In the genomic region with DNA sequence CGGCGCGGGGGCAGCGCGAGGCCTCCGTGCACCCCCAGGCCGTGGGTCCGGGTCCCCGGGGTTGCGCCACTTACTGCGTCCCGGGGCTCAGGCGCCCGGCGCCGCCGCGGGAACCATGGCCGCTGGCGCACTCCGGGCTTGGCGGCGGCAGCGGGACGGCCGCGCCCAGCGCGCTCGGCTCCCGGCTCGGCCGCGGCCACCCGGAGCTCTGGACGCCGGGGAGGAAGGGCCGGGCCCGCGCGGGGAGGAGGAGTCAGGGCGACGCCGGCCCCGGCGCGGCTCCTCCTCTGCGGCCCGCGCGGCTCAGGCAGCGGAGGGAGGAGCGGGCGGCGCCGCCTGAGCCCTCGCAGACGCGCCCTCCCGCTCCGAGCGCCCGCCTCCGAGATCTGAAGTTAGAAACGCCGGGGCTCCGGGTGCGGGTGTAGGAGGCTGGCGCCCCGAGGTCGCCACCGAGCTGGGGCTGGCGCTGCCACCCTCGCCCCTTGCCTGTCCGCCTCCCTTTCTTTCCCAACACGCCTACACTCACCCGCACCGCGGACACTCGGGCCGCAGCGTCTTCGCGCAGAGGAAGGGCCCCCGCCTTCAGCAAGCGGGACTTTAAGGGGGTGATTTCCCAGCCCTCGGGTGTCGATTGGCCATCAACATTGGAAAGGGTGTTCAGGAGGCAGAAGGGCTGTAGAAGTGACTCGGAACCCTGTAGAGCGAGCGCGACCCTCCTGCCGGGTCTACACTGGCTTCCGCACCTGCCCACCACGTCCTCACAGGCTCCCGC, we compare ENCODE assay signal across 8 cellular contexts. TPM values are rescaled to one million over a fixed set of nuclear protein-coding genes. Genes with fewer than 3 reads are reported as not detected.
A peak's percentile ranks its signal among the peaks of the same experiment; 100 is the strongest.
DNase-seq lines count a peak whose midpoint lies in the region; ATAC-seq and TF ChIP-seq lines count a peak whose summit lies in the region.

A gene with protein sequence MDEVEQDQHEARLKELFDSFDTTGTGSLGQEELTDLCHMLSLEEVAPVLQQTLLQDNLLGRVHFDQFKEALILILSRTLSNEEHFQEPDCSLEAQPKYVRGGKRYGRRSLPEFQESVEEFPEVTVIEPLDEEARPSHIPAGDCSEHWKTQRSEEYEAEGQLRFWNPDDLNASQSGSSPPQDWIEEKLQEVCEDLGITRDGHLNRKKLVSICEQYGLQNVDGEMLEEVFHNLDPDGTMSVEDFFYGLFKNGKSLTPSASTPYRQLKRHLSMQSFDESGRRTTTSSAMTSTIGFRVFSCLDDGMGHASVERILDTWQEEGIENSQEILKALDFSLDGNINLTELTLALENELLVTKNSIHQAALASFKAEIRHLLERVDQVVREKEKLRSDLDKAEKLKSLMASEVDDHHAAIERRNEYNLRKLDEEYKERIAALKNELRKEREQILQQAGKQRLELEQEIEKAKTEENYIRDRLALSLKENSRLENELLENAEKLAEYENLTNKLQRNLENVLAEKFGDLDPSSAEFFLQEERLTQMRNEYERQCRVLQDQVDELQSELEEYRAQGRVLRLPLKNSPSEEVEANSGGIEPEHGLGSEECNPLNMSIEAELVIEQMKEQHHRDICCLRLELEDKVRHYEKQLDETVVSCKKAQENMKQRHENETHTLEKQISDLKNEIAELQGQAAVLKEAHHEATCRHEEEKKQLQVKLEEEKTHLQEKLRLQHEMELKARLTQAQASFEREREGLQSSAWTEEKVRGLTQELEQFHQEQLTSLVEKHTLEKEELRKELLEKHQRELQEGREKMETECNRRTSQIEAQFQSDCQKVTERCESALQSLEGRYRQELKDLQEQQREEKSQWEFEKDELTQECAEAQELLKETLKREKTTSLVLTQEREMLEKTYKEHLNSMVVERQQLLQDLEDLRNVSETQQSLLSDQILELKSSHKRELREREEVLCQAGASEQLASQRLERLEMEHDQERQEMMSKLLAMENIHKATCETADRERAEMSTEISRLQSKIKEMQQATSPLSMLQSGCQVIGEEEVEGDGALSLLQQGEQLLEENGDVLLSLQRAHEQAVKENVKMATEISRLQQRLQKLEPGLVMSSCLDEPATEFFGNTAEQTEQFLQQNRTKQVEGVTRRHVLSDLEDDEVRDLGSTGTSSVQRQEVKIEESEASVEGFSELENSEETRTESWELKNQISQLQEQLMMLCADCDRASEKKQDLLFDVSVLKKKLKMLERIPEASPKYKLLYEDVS (N-terminal part only) (minus strand): TSS at position 231 of the 772 bp plus-strand sequence. CDS start 9,106 bp downstream, outside the sequence.

- H3K9me3 ChIP-seq in BLaER1: no peaks in the 10 kb centered on the region
- no peaks in the 10 kb centered on the region for H3K9me3 ChIP-seq in effector memory CD4-positive, alpha-beta T cell (ENCODE audit: control insufficient read depth, low read length)

- peak within 1 kb of the TSS; percentile 88 for H3K9ac ChIP-seq in BLaER1

- peak; percentile 84 for ATAC-seq in HG03432 (IDR thresholded peaks at IDR 0.05; ENCODE audit: unreplicated experiment)
- ATAC-seq in activated CD8-positive, alpha-beta T cell treated with anti-CD3 and anti-CD28 coated beads for 36 hours: peak; percentile 86
- peak; percentile 70 for ATAC-seq in memory B cell (ENCODE audit: low read depth)

- H3K4me1 Mint-ChIP-seq in activated CD8-positive, alpha-beta T cell treated with anti-CD3 and anti-CD28 coated beads for 36 hours (ENCODE audit: low read depth): peaks cover 54% of the 10 kb centered on the region
- peaks cover 54% of the 10 kb centered on the region for H3K4me1 Mint-ChIP-seq in memory B cell

- H3K27me3 Mint-ChIP-seq in activated CD8-positive, alpha-beta T cell treated with anti-CD3 and anti-CD28 coated beads for 36 hours: no peaks in the 10 kb centered on the region
- no peaks in the 10 kb centered on the region for H3K27me3 Mint-ChIP-seq in memory B cell

- peaks cover 12% of the 10 kb centered on the region; the same call in 1 of the 2 replicates for H3K36me3 ChIP-seq in BLaER1
- H3K36me3 ChIP-seq in effector memory CD4-positive, alpha-beta T cell (ENCODE audit: control insufficient read depth, insufficient read depth, low read length): no peaks in the 10 kb centered on the region

- no peaks in the 10 kb centered on the region for H3K9me3 Mint-ChIP-seq in activated CD8-positive, alpha-beta T cell treated with anti-CD3 and anti-CD28 coated beads for 36 hours
- H3K9me3 Mint-ChIP-seq in memory B cell: no peaks in the 10 kb centered on the region

- TF ChIP-seq POLR2A in GM19193 (IDR thresholded peaks at IDR 0.05; ENCODE audit: extremely low read depth, insufficient read depth, insufficient read length): peak; percentile 83

- intact Hi-C loops in activated CD8-positive, alpha-beta T cell treated with anti-CD3 and anti-CD28 coated beads for 36 hours (cut with micrococcal nuclease): no loop called here

- H3K27ac Mint-ChIP-seq in activated CD8-positive, alpha-beta T cell treated with anti-CD3 and anti-CD28 coated beads for 36 hours: peak within 1 kb of the TSS; percentile 93
- H3K27ac Mint-ChIP-seq in memory B cell: peak within 1 kb of the TSS; percentile 98

- H3K27ac ChIP-seq in BLaER1: peak within 1 kb of the TSS; percentile 91
- peak within 1 kb of the TSS; percentile 76 for H3K27ac ChIP-seq in effector memory CD4-positive, alpha-beta T cell (ENCODE audit: insufficient read depth, low read length, poor library complexity, severe bottlenecking)

- peak; percentile 85 for DNase-seq in NCI-H748 (lab: John Stamatoyannopoulos, UW; ENCODE audit: unreplicated experiment)
- DNase-seq in activated CD8-positive, alpha-beta T cell treated with anti-CD3 and anti-CD28 coated beads for 36 hours: peak; percentile 80
- DNase-seq in effector memory CD4-positive, alpha-beta T cell: peak; percentile 36 to 58 (median 51)
- DNase-seq in memory B cell (ENCODE audit: low spot score in 2 of 2): peak; percentile 68 to 81
- peak; percentile 39 for DNase-seq in stimulated activated CD8-positive, alpha-beta memory T cell treated with anti-CD3 and anti-CD28 coated beads, Interleukin-15, amount 100 ng/mL, for 24 hours (ENCODE audit: low read depth)

- H3K4me1 ChIP-seq in BLaER1: peaks cover 72% of the 10 kb centered on the region
- peaks cover 19% of the 10 kb centered on the region for H3K4me1 ChIP-seq in effector memory CD4-positive, alpha-beta T cell (ENCODE audit: control insufficient read depth, insufficient read depth, low read length, poor library complexity, severe bottlenecking)

- no peak for TF ChIP-seq CTCF in activated CD8-positive, alpha-beta T cell treated with anti-CD3 and anti-CD28 coated beads for 36 hours (IDR thresholded peaks at IDR 0.05)

- POLR2A ChIA-PET in activated CD8-positive, alpha-beta T cell treated with anti-CD3 and anti-CD28 coated beads for 36 hours (lab: Charles Lee): interaction anchor here (0.9 to 5.6 kb wide), 11 partner anchors 10 to 55 kb away, joined by 3 to 39 read pairs (median 5); no protein-coding TSS in a partner anchor

- peak within 1 kb of the TSS; percentile 87 for H3K4me3 Mint-ChIP-seq in activated CD8-positive, alpha-beta T cell treated with anti-CD3 and anti-CD28 coated beads for 36 hours
- peak within 1 kb of the TSS; percentile 98 for H3K4me3 Mint-ChIP-seq in memory B cell

- peak within 1 kb of the TSS; percentile 89 for H3K4me3 ChIP-seq in BLaER1
- peak within 1 kb of the TSS; percentile 85 for H3K4me3 ChIP-seq in effector memory CD4-positive, alpha-beta T cell (ENCODE audit: insufficient read depth, low read depth, low read length, poor library complexity, severe bottlenecking)

- peaks cover 42% of the 10 kb centered on the region for H4K20me1 ChIP-seq in BLaER1

- H3K4me2 ChIP-seq in BLaER1: peak within 1 kb of the TSS; percentile 96

- no peaks in the 10 kb centered on the region; the same call in 1 of the 2 replicates for H3K27me3 ChIP-seq in BLaER1
- no peaks in the 10 kb centered on the region for H3K27me3 ChIP-seq in effector memory CD4-positive, alpha-beta T cell (replicated peaks; ENCODE audit: control insufficient read depth, insufficient read depth, low read length, poor library complexity, severe bottlenecking)

- H3K36me3 Mint-ChIP-seq in activated CD8-positive, alpha-beta T cell treated with anti-CD3 and anti-CD28 coated beads for 36 hours (ENCODE audit: low read depth): peaks cover 18% of the 10 kb centered on the region
- peaks cover 5% of the 10 kb centered on the region for H3K36me3 Mint-ChIP-seq in memory B cell

- CTCF ChIA-PET in activated CD8-positive, alpha-beta T cell treated with anti-CD3 and anti-CD28 coated beads for 36 hours (lab: Charles Lee): interaction anchor here (14.9 kb wide), 1 partner anchor 30 kb away, joined by 114 read pairs; no protein-coding TSS in a partner anchor

RNA-seq across cellular contexts. Expression of the gene that starts here (rescaled TPM):
- 10 to 100 TPM; 71.9 to 72.8 TPM for total RNA-seq in activated CD8-positive, alpha-beta T cell treated with anti-CD3 and anti-CD28 coated beads for 36 hours

Comparison
In these comparisons a context has a peak if more than half of its experiments do, and no peak if none do; other contexts are left out.
1. Peak in every context shown above with its lines: DNase-seq, ATAC-seq, H3K4me3 ChIP-seq and H3K27ac ChIP-seq.